Comparison of ENCODE assay signal across 1 cellular context in genomic region chr17:55356440-55357328, GRCh38.
TF ChIP-seq lines count a peak whose summit lies in the region.

No MANE protein-coding gene starts in this region.

TF ChIP-seq in SK-N-SH, 30 proteins besides CTCF, POLR2A, EP300 and RAD21 (continued from another document):
- TF ChIP-seq, protein P1, sequence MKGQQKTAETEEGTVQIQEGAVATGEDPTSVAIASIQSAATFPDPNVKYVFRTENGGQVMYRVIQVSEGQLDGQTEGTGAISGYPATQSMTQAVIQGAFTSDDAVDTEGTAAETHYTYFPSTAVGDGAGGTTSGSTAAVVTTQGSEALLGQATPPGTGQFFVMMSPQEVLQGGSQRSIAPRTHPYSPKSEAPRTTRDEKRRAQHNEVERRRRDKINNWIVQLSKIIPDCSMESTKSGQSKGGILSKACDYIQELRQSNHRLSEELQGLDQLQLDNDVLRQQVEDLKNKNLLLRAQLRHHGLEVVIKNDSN (IDR thresholded peaks at IDR 0.05; ENCODE audit: borderline replicate concordance, low read depth), result no peak
- TF ChIP-seq SMC3 (IDR thresholded peaks at IDR 0.05; ENCODE audit: low read depth, low read length), result peak; percentile 90
- TF ChIP-seq USF2 (IDR thresholded peaks at IDR 0.05; ENCODE audit: borderline replicate concordance, low read depth, low read length), result no peak
